22 cellular contexts compared by ENCODE assay signal in the genomic region with DNA sequence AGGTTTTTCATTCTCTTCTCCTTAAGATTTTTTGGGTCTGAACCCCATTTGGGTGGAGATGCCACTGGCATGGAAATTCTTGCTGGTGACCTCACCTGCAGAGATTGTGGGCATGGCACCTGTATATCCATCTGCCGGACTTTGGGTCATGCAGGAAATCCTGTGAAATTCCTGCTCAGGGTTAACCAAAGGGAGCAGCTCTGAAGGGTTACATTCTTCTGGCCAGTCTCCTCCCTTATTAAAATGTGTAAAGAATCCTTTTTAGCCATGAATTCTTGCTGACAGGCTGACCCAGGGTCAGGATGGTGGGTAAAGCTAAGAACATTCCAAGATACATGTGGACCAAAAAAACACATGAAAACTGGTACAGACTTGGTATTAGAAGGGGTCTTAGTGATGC.
"Had no signal": no experiment of that assay in that cellular context is flagged by ENCODE, and none has a peak within 500 bp of the region (broad histone marks: within the 10 kb centered on the region; RNA-seq: fewer than 3 reads in every experiment).

No MANE protein-coding gene starts in this region.

- H3K4me1 Mint-ChIP-seq: activated CD4-positive, alpha-beta memory T cell treated with anti-CD3 and anti-CD28 coated beads, Interleukin-2, amount 10 ng/mL, durations not matched to agents 7 days and 5 days; activated CD8-positive, alpha-beta memory T cell treated with anti-CD3 and anti-CD28 coated beads, Interleukin-2, amount 10 ng/mL, durations not matched to agents 7 days and 5 days; activated naive CD4-positive, alpha-beta T cell treated with anti-CD3 and anti-CD28 coated beads, Interleukin-2, amount 50 U/mL, for 24 hours; naive thymus-derived CD8-positive, alpha-beta T cell; stimulated activated naive B cell treated with anti-CD40 and anti-IgM and Interleukin-4, amounts not matched to agents 10 μg/mL and 1 μg/mL and 100 μg/mL, for 72 hours had no signal

- H3K4me3 Mint-ChIP-seq: activated CD4-positive, alpha-beta memory T cell treated with anti-CD3 and anti-CD28 coated beads, Interleukin-2, amount 10 ng/mL, durations not matched to agents 7 days and 5 days; activated CD8-positive, alpha-beta memory T cell treated with anti-CD3 and anti-CD28 coated beads, Interleukin-2, amount 10 ng/mL, durations not matched to agents 7 days and 5 days; activated naive CD4-positive, alpha-beta T cell treated with anti-CD3 and anti-CD28 coated beads, Interleukin-2, amount 50 U/mL, for 24 hours; effector memory CD8-positive, alpha-beta T cell; naive thymus-derived CD8-positive, alpha-beta T cell; stimulated activated naive B cell treated with anti-CD40 and anti-IgM and Interleukin-4, amounts not matched to agents 10 μg/mL and 1 μg/mL and 100 μg/mL, for 72 hours; T-helper 1 cell treated with Interleukin-12 subunit alpha and Interleukin-12 subunit beta and Interleukin-4 antibody, amounts not matched to agents 30 μg/mL and 1 μg/mL, for 36 hours had no signal

- H3K4me3 ChIP-seq: dorsolateral prefrontal cortex, heart left ventricle, lung, sigmoid colon, testis had no signal

- H3K27ac Mint-ChIP-seq: activated CD4-positive, alpha-beta memory T cell treated with anti-CD3 and anti-CD28 coated beads, Interleukin-2, amount 10 ng/mL, durations not matched to agents 7 days and 5 days; activated CD8-positive, alpha-beta memory T cell treated with anti-CD3 and anti-CD28 coated beads, Interleukin-2, amount 10 ng/mL, durations not matched to agents 7 days and 5 days; activated naive CD4-positive, alpha-beta T cell treated with anti-CD3 and anti-CD28 coated beads, Interleukin-2, amount 50 U/mL, for 24 hours; effector memory CD8-positive, alpha-beta T cell; naive thymus-derived CD8-positive, alpha-beta T cell; stimulated activated naive B cell treated with anti-CD40 and anti-IgM and Interleukin-4, amounts not matched to agents 10 μg/mL and 1 μg/mL and 100 μg/mL, for 72 hours; T-helper 1 cell treated with Interleukin-12 subunit alpha and Interleukin-12 subunit beta and Interleukin-4 antibody, amounts not matched to agents 30 μg/mL and 1 μg/mL, for 36 hours had no signal

- H3K27me3 ChIP-seq: heart left ventricle, sigmoid colon, testis had no signal

- H3K27ac ChIP-seq: dorsolateral prefrontal cortex, epithelial cell of prostate, heart left ventricle, testis had no signal

- ATAC-seq: activated CD8-positive, alpha-beta memory T cell treated with anti-CD3 and anti-CD28 coated beads, Interleukin-2, amount 10 ng/mL, durations not matched to agents 7 days and 5 days; effector memory CD8-positive, alpha-beta T cell; heart left ventricle; left lobe of liver; naive thymus-derived CD8-positive, alpha-beta T cell; stimulated activated naive B cell treated with anti-CD40 and anti-IgM and Interleukin-4, amounts not matched to agents 10 μg/mL and 1 μg/mL and 100 μg/mL, for 72 hours had no signal

- H3K9me3 Mint-ChIP-seq: activated CD4-positive, alpha-beta memory T cell treated with anti-CD3 and anti-CD28 coated beads, Interleukin-2, amount 10 ng/mL, durations not matched to agents 7 days and 5 days; activated naive CD4-positive, alpha-beta T cell treated with anti-CD3 and anti-CD28 coated beads, Interleukin-2, amount 50 U/mL, for 24 hours; effector memory CD8-positive, alpha-beta T cell; naive thymus-derived CD8-positive, alpha-beta T cell; stimulated activated naive B cell treated with anti-CD40 and anti-IgM and Interleukin-4, amounts not matched to agents 10 μg/mL and 1 μg/mL and 100 μg/mL, for 72 hours; T-helper 1 cell treated with Interleukin-12 subunit alpha and Interleukin-12 subunit beta and Interleukin-4 antibody, amounts not matched to agents 30 μg/mL and 1 μg/mL, for 36 hours had no signal

- H3K9me3 ChIP-seq: heart left ventricle, sigmoid colon, testis had no signal

- DNase-seq: activated CD4-positive, alpha-beta memory T cell treated with anti-CD3 and anti-CD28 coated beads, Interleukin-2, amount 10 ng/mL, durations not matched to agents 7 days and 5 days; activated CD4-positive, alpha-beta T cell treated with anti-CD3 and anti-CD28 coated beads for 48 hours; activated CD4-positive, CD25-positive, alpha-beta regulatory T cell; activated CD8-positive, alpha-beta memory T cell treated with anti-CD3 and anti-CD28 coated beads, Interleukin-2, amount 10 ng/mL, durations not matched to agents 7 days and 5 days; activated gamma-delta T cell treated with Interleukin-2 at 50 U/mL for 16 hours; aorta; central memory CD4-positive, alpha-beta T cell; dorsolateral prefrontal cortex; effector memory CD8-positive, alpha-beta T cell; heart left ventricle; naive thymus-derived CD8-positive, alpha-beta T cell; sigmoid colon; stimulated activated CD4-positive, alpha-beta T cell treated with anti-CD3 and anti-CD28 coated beads, Interleukin-2, amount 100 ng/mL, for 48 hours; stimulated activated CD8-positive, alpha-beta memory T cell treated with anti-CD3 and anti-CD28 coated beads, Interleukin-4, amount 100 ng/mL, for 48 hours; stimulated activated naive B cell treated with anti-CD40 and anti-IgM and Interleukin-4, amounts not matched to agents 10 μg/mL and 1 μg/mL and 100 μg/mL, for 72 hours; testis; trophoblast cell had no signal

- H3K4me1 ChIP-seq: heart left ventricle, testis had no signal

- H3K36me3 Mint-ChIP-seq: activated CD8-positive, alpha-beta memory T cell treated with anti-CD3 and anti-CD28 coated beads, Interleukin-2, amount 10 ng/mL, durations not matched to agents 7 days and 5 days; activated naive CD4-positive, alpha-beta T cell treated with anti-CD3 and anti-CD28 coated beads, Interleukin-2, amount 50 U/mL, for 24 hours; naive thymus-derived CD8-positive, alpha-beta T cell; stimulated activated naive B cell treated with anti-CD40 and anti-IgM and Interleukin-4, amounts not matched to agents 10 μg/mL and 1 μg/mL and 100 μg/mL, for 72 hours had no signal
